Comparison of ENCODE assay signal across 8 cellular contexts in genomic region chrX:102934624-102935023, GRCh38. TPM values are rescaled to one million over a fixed set of nuclear protein-coding genes. Genes with fewer than 3 reads are reported as not detected.
A peak's percentile ranks its signal among the peaks of the same experiment; 100 is the strongest.
DNase-seq lines count a peak whose midpoint lies in the region; ATAC-seq and TF ChIP-seq lines count a peak whose summit lies in the region.

No MANE protein-coding gene starts in this region.

- H3K27ac Mint-ChIP-seq in CD8-positive, alpha-beta T cell, result no peak overlapping the region
- no peak overlapping the region for H3K27ac Mint-ChIP-seq in activated T-helper 17 cell treated with anti-CD3 and anti-CD28 coated beads, Interleukin-2, amount 50 U/mL, for 72 hours

- H3K9ac ChIP-seq in NT2/D1 (ENCODE audit: insufficient read length, low read depth), result no peak overlapping the region

- CTCF ChIA-PET in CD8-positive, alpha-beta T cell (lab: Charles Lee), result interaction anchor here (0.7 to 1.5 kb wide), 4 partner anchors 15 to 33 kb away, joined by 3 to 5 read pairs (median 4); no protein-coding TSS in a partner anchor

- H3K36me3 ChIP-seq in CD8-positive, alpha-beta T cell (ENCODE audit: insufficient read depth, low read length), result no peaks in the 10 kb centered on the region
- H3K36me3 ChIP-seq in NT2/D1 (ENCODE audit: insufficient read depth, insufficient read length, low read length) (no peaks in the 10 kb centered on the region), ascending aorta (no peaks in the 10 kb centered on the region), kidney epithelial cell (ENCODE audit: control insufficient read depth, insufficient read depth, low read length) (no peaks in the 10 kb centered on the region)

- POLR2A ChIA-PET in CD8-positive, alpha-beta T cell (lab: Charles Lee), result no interaction called here

- H3K27me3 Mint-ChIP-seq in CD8-positive, alpha-beta T cell (ENCODE audit: low read depth), result no peaks in the 10 kb centered on the region
- H3K27me3 Mint-ChIP-seq in activated T-helper 17 cell treated with anti-CD3 and anti-CD28 coated beads, Interleukin-2, amount 50 U/mL, for 72 hours, result no peaks in the 10 kb centered on the region

- no peaks in the 10 kb centered on the region for H3K4me1 ChIP-seq in CD8-positive, alpha-beta T cell (ENCODE audit: insufficient read depth, low read length)
- H3K4me1 ChIP-seq in NT2/D1 (ENCODE audit: insufficient read depth, insufficient read length) (no peaks in the 10 kb centered on the region), ascending aorta (no peaks in the 10 kb centered on the region)

- TF ChIP-seq CTCF in CD8-positive, alpha-beta T cell (IDR thresholded peaks at IDR 0.05), result peak; percentile 50
- peak in 2 of 3 experiments; percentile 56 to 60 for TF ChIP-seq CTCF in ascending aorta (IDR thresholded peaks at IDR 0.05)
- TF ChIP-seq CTCF in kidney epithelial cell (IDR thresholded peaks at IDR 0.05; ENCODE audit: insufficient read depth, low read length, poor library complexity, severe bottlenecking), result peak; percentile 69

- H3K4me1 Mint-ChIP-seq in CD8-positive, alpha-beta T cell (ENCODE audit: low read depth), result no peaks in the 10 kb centered on the region
- H3K4me1 Mint-ChIP-seq in activated T-helper 17 cell treated with anti-CD3 and anti-CD28 coated beads, Interleukin-2, amount 50 U/mL, for 72 hours, result no peaks in the 10 kb centered on the region

- no peaks in the 10 kb centered on the region for H3K9me3 ChIP-seq in CD8-positive, alpha-beta T cell (ENCODE audit: low read length)
- H3K9me3 ChIP-seq in NT2/D1 (ENCODE audit: insufficient read depth, low read length) (no peaks in the 10 kb centered on the region), ascending aorta (no peaks in the 10 kb centered on the region)

- peak in 2 of 7 experiments; percentile 11 to 20 for DNase-seq in CD8-positive, alpha-beta T cell
- DNase-seq in NT2/D1 (ENCODE audit: low read depth, low spot score), result peak; percentile 15
- no peak for DNase-seq in ascending aorta (ENCODE audit: low spot score in 2 of 2)
- no peak for DNase-seq in kidney epithelial cell (ENCODE audit: low read depth)
- DNase-seq in superior temporal gyrus (ENCODE audit: extremely low spot score), result peak; percentile 19
- no peak for DNase-seq in posterior vena cava (ENCODE audit: low spot score)

- no peak overlapping the region for H3K4me3 Mint-ChIP-seq in CD8-positive, alpha-beta T cell
- no peak overlapping the region for H3K4me3 Mint-ChIP-seq in activated T-helper 17 cell treated with anti-CD3 and anti-CD28 coated beads, Interleukin-2, amount 50 U/mL, for 72 hours

- H3K4me3 ChIP-seq in CD8-positive, alpha-beta T cell (ENCODE audit: low read depth, low read length), result no peak overlapping the region
- no peak overlapping the region for H3K4me3 ChIP-seq in NT2/D1 (ENCODE audit: insufficient read length, low read depth)
- H3K4me3 ChIP-seq in ascending aorta, result no peak overlapping the region
- H3K4me3 ChIP-seq in kidney epithelial cell (ENCODE audit: low read depth, low read length), result no peak overlapping the region

- intact Hi-C loops in CD8-positive, alpha-beta T cell (cut with DNase I, micrococcal nuclease), result no loop called here
- intact Hi-C loops in ascending aorta (cut with DNase I) (no loop called here), posterior vena cava (cut with DNase I) (no loop called here)

- ATAC-seq in CD8-positive, alpha-beta T cell, result no peak
- peak; percentile 66 for ATAC-seq in GM18909 (IDR thresholded peaks at IDR 0.05; ENCODE audit: poor library complexity, unreplicated experiment)
- ATAC-seq in activated T-helper 17 cell treated with anti-CD3 and anti-CD28 coated beads, Interleukin-2, amount 50 U/mL, for 72 hours (replicated peaks), result no peak

- H3K36me3 Mint-ChIP-seq in CD8-positive, alpha-beta T cell, result no peaks in the 10 kb centered on the region
- H3K36me3 Mint-ChIP-seq in activated T-helper 17 cell treated with anti-CD3 and anti-CD28 coated beads, Interleukin-2, amount 50 U/mL, for 72 hours (ENCODE audit: low read depth), result no peaks in the 10 kb centered on the region

- H3K9me3 Mint-ChIP-seq in CD8-positive, alpha-beta T cell, result no peaks in the 10 kb centered on the region
- H3K9me3 Mint-ChIP-seq in activated T-helper 17 cell treated with anti-CD3 and anti-CD28 coated beads, Interleukin-2, amount 50 U/mL, for 72 hours, result no peaks in the 10 kb centered on the region

- H3K27ac ChIP-seq in CD8-positive, alpha-beta T cell (ENCODE audit: low read depth, low read length), result no peak overlapping the region
- no peak overlapping the region for H3K27ac ChIP-seq in ascending aorta

- no peaks in the 10 kb centered on the region for H3K27me3 ChIP-seq in CD8-positive, alpha-beta T cell (ENCODE audit: insufficient read depth, low read length)
- H3K27me3 ChIP-seq in NT2/D1 (ENCODE audit: insufficient read depth, insufficient read length) (no peaks in the 10 kb centered on the region), ascending aorta (no peaks in the 10 kb centered on the region), kidney epithelial cell (ENCODE audit: control insufficient read depth, insufficient read depth, low read length) (no peaks in the 10 kb centered on the region)

RNA-seq across cellular contexts. Expression of gene RAB40AL, which starts 2.4 kb away (rescaled TPM):
- total RNA-seq in CD8-positive, alpha-beta T cell, result under 1 TPM in 1 of 2 experiments, not detected in 1; 0.30 TPM
- total RNA-seq in ascending aorta (not detected), kidney epithelial cell (2.7 TPM in 1 of 2 replicates, not detected in the other), posterior vena cava (1 to 10 TPM in 1 of 2 donors, under 1 TPM in 1; 0.86 to 1.9 TPM)
- total RNA-seq in activated T-helper 17 cell treated with anti-CD3 and anti-CD28 coated beads, Interleukin-2, amount 50 U/mL, for 72 hours, result under 1 TPM; 0.61 to 0.64 TPM

Comparison
In these comparisons a context has a peak if more than half of its experiments do, and no peak if none do; other contexts are left out.
1. DNase-seq: peak in NT2/D1 (single experiment) and superior temporal gyrus (single experiment); none in ascending aorta (0 of 2), kidney epithelial cell (single experiment) and posterior vena cava (single experiment).
2. Peak in every context shown above with its lines, with median percentiles within 50 percentile points of each other: CTCF ChIP-seq.